In the genomic region with DNA sequence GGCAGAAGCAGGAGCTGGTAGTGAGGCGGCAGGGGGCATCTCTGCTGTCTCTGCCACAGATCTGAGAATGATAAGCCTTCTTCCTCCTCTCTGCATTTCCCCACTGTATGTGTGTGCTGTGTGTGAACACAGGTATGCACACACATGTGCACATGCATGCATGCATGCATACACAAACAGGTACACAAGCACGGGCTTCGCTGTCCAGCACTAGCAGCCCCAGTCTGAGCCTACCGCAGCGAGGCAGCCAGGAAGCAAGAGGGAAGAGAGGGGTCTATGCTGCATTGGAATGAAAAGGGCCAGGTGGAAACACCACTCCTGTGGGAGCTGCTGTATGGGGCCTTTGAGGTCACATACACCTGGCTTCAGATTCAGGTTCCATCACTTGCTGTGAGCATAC, we compare ENCODE assay signal across 1 cellular context.
TF ChIP-seq lines count a peak whose summit lies in the region.

No MANE protein-coding gene starts in this region.

TF ChIP-seq in GM23338, 12 proteins besides CTCF, POLR2A, EP300 and RAD21 (continued from another document):
- TF ChIP-seq, protein P1, sequence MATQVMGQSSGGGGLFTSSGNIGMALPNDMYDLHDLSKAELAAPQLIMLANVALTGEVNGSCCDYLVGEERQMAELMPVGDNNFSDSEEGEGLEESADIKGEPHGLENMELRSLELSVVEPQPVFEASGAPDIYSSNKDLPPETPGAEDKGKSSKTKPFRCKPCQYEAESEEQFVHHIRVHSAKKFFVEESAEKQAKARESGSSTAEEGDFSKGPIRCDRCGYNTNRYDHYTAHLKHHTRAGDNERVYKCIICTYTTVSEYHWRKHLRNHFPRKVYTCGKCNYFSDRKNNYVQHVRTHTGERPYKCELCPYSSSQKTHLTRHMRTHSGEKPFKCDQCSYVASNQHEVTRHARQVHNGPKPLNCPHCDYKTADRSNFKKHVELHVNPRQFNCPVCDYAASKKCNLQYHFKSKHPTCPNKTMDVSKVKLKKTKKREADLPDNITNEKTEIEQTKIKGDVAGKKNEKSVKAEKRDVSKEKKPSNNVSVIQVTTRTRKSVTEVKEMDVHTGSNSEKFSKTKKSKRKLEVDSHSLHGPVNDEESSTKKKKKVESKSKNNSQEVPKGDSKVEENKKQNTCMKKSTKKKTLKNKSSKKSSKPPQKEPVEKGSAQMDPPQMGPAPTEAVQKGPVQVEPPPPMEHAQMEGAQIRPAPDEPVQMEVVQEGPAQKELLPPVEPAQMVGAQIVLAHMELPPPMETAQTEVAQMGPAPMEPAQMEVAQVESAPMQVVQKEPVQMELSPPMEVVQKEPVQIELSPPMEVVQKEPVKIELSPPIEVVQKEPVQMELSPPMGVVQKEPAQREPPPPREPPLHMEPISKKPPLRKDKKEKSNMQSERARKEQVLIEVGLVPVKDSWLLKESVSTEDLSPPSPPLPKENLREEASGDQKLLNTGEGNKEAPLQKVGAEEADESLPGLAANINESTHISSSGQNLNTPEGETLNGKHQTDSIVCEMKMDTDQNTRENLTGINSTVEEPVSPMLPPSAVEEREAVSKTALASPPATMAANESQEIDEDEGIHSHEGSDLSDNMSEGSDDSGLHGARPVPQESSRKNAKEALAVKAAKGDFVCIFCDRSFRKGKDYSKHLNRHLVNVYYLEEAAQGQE (IDR thresholded peaks at IDR 0.05; ENCODE audit: unreplicated experiment) = peak; percentile 39
- TF ChIP-seq STAT1 (IDR thresholded peaks at IDR 0.05; ENCODE audit: unreplicated experiment) = no peak
